In genomic region chr9:33331411-33331891, GRCh38 we compare ENCODE assay signal across 28 cellular contexts. TPM values are rescaled to one million over a fixed set of nuclear protein-coding genes. Genes with fewer than 3 reads are reported as not detected.
DNase-seq lines count a peak whose midpoint lies in the region; ATAC-seq, FAIRE-seq and TF ChIP-seq lines count a peak whose summit lies in the region.
"Had no signal": no experiment of that assay in that cellular context is flagged by ENCODE, and none has a peak within 500 bp of the region (broad histone marks: within the 10 kb centered on the region; RNA-seq: fewer than 3 reads in every experiment).

No MANE protein-coding gene starts in this region.

- no peaks in the 10 kb centered on the region for H3K27me3 ChIP-seq in GM23248 (replicated peaks; ENCODE audit: insufficient read depth)
- H3K27me3 ChIP-seq in small intestine (ENCODE audit: control insufficient read depth in 2 of 2, insufficient read depth in 2 of 2, low read length in 2 of 2), result no peaks in the 10 kb centered on the region
- H3K27me3 ChIP-seq: ascending aorta, heart right ventricle, MG63, upper lobe of left lung had no signal

- in situ Hi-C loops in GM23248 (cut with MboI), result no loop called here

- intact Hi-C loops in kidney (cut with DNase I), result no loop called here

- H2AFZ ChIP-seq in GM23248, result no peak overlapping the region

- H3K4me2 ChIP-seq in GM23248 (ENCODE audit: unreplicated experiment), result no peak overlapping the region

- no peaks in the 10 kb centered on the region for H4K20me1 ChIP-seq in GM23248 (ENCODE audit: insufficient read depth)

- no peaks in the 10 kb centered on the region for H3K4me1 Mint-ChIP-seq in stimulated activated memory B cell treated with anti-CD40 and anti-IgM and Interleukin-4, amounts not matched to agents 10 μg/mL and 1 μg/mL and 100 μg/mL, for 72 hours
- H3K4me1 Mint-ChIP-seq: CD14-positive monocyte; central memory CD8-positive, alpha-beta T cell; neural crest cell had no signal

- H3K27ac ChIP-seq in GM23248 (peak overlapping the region; percentile 17), VCaP (peak overlapping the region; percentile 97), kidney (ENCODE audit: low read depth in 2 of 2, low read length in 2 of 2) (no peak overlapping the region), small intestine (ENCODE audit: low read depth in 1 of 2, low read length in 1 of 2) (no peak overlapping the region)
- H3K27ac ChIP-seq: ascending aorta, heart right ventricle, upper lobe of left lung had no signal

- H3F3A ChIP-seq in GM23248 (ENCODE audit: insufficient read depth), result peaks cover 50% of the 10 kb centered on the region

- no peak overlapping the region for H3K27ac Mint-ChIP-seq in stimulated activated memory B cell treated with anti-CD40 and anti-IgM and Interleukin-4, amounts not matched to agents 10 μg/mL and 1 μg/mL and 100 μg/mL, for 72 hours
- H3K27ac Mint-ChIP-seq: activated naive CD8-positive, alpha-beta T cell treated with anti-CD3 and anti-CD28 coated beads, Interleukin-2, amount 10 ng/mL, durations not matched to agents 7 days and 5 days had no signal

- H3K36me3 Mint-ChIP-seq in stimulated activated memory B cell treated with anti-CD40 and anti-IgM and Interleukin-4, amounts not matched to agents 10 μg/mL and 1 μg/mL and 100 μg/mL, for 72 hours, result peaks cover 75% of the 10 kb centered on the region

- H3K9me3 Mint-ChIP-seq in stimulated activated memory B cell treated with anti-CD40 and anti-IgM and Interleukin-4, amounts not matched to agents 10 μg/mL and 1 μg/mL and 100 μg/mL, for 72 hours, result no peaks in the 10 kb centered on the region
- H3K9me3 Mint-ChIP-seq: activated naive CD8-positive, alpha-beta T cell treated with anti-CD3 and anti-CD28 coated beads, Interleukin-2, amount 10 ng/mL, durations not matched to agents 7 days and 5 days; central memory CD8-positive, alpha-beta T cell; neural crest cell had no signal

- 34 to 40% methylated on average over 3 of the region's 3 CpGs for WGBS in GM23248 (ENCODE audit: low coverage in 1 of 2, low lambda C conversion rate in 2 of 2, missing lambda C conversion rate in 2 of 2), 2 experiments
- WGBS in small intestine, 3 donors, result 75 to 84% (median 77%) methylated on average over 3 of the region's 3 CpGs

- H3K9me3 ChIP-seq in GM23248 (ENCODE audit: low read depth), result no peaks in the 10 kb centered on the region
- no peaks in the 10 kb centered on the region for H3K9me3 ChIP-seq in kidney (ENCODE audit: control insufficient read depth in 1 of 2, low read length in 2 of 2)
- no peaks in the 10 kb centered on the region for H3K9me3 ChIP-seq in small intestine (ENCODE audit: control insufficient read depth, low read depth)
- H3K9me3 ChIP-seq: ascending aorta, heart right ventricle, MG63, upper lobe of left lung had no signal

- H3K27me3 Mint-ChIP-seq in stimulated activated memory B cell treated with anti-CD40 and anti-IgM and Interleukin-4, amounts not matched to agents 10 μg/mL and 1 μg/mL and 100 μg/mL, for 72 hours, result no peaks in the 10 kb centered on the region
- H3K27me3 Mint-ChIP-seq: activated naive CD8-positive, alpha-beta T cell treated with anti-CD3 and anti-CD28 coated beads, Interleukin-2, amount 10 ng/mL, durations not matched to agents 7 days and 5 days; central memory CD8-positive, alpha-beta T cell had no signal

- H3K9me2 ChIP-seq in GM23248 (ENCODE audit: insufficient read depth), result no peaks in the 10 kb centered on the region

- no peak for TF ChIP-seq CTCF in AG10803 (conservative IDR thresholded peaks at IDR 0.05; ENCODE audit: low read length)
- no peak for TF ChIP-seq CTCF in VCaP (conservative IDR thresholded peaks at IDR 0.05)
- no peak for TF ChIP-seq CTCF in fibroblast of villous mesenchyme (IDR thresholded peaks at IDR 0.05; ENCODE audit: insufficient read depth, low read depth, low read length)
- no peak for TF ChIP-seq CTCF in kidney (IDR thresholded peaks at IDR 0.05; ENCODE audit: borderline replicate concordance, extremely low read depth, insufficient read depth)

- H3K4me1 ChIP-seq in GM23248 (ENCODE audit: insufficient read depth) (peaks cover 44% of the 10 kb centered on the region), kidney (ENCODE audit: control insufficient read depth in 1 of 2, insufficient read depth in 1 of 2, low read depth in 1 of 2, low read length in 2 of 2) (peaks cover 4 to 12% of the 10 kb centered on the region in 2 donors), small intestine (ENCODE audit: control insufficient read depth in 2 of 2, insufficient read depth in 1 of 2, low read depth in 1 of 2, low read length in 1 of 2) (peaks cover 3 to 9% of the 10 kb centered on the region in 2 donors)

- H3K36me3 ChIP-seq in GM23248 (ENCODE audit: low read depth) (peaks cover 30% of the 10 kb centered on the region), kidney (ENCODE audit: control insufficient read depth in 1 of 2, insufficient read depth in 2 of 2, low read length in 2 of 2) (peaks cover 8 to 12% of the 10 kb centered on the region in 2 donors), small intestine (ENCODE audit: control insufficient read depth in 2 of 2, insufficient read depth in 2 of 2, low read length in 2 of 2) (peaks cover 10 to 13% of the 10 kb centered on the region in 2 donors)

- DNase-seq in AG10803 (ENCODE audit: low read depth) (peak; percentile 22), GM23248 (peak; percentile 19), fibroblast of villous mesenchyme (ENCODE audit: low read depth) (peak; percentile 57), kidney (no peak), small intestine (no peak)
- DNase-seq: activated CD4-positive, alpha-beta T cell treated with anti-CD3 and anti-CD28 coated beads, Interleukin-2, amount 50 U/mL, for 1 hour; activated CD8-positive, alpha-beta memory T cell treated with anti-CD3 and anti-CD28 coated beads, Interleukin-2, amount 50 U/mL, for 48 hours; activated effector memory CD4-positive, alpha-beta T cell treated with Interleukin-2 at 50 U/mL for 16 hours; activated naive CD8-positive, alpha-beta T cell treated with anti-CD3 and anti-CD28 coated beads, Interleukin-2, amount 10 ng/mL, durations not matched to agents 7 days and 5 days; heart right ventricle; KG1; mammary epithelial cell; MG63; NCI-H1417 treated with DMSO at 0.1 percent for 48 hours; NCI-H82; right cardiac atrium; RPMI8226; stimulated activated CD4-positive, alpha-beta T cell treated with anti-CD3 and anti-CD28 coated beads, Interleukin-12 subunit alpha, Interleukin-12 subunit beta, amount 100 ng/mL, for 4 hours; stimulated activated CD4-positive, alpha-beta T cell treated with anti-CD3 and anti-CD28 coated beads, Interleukin-4, amount 100 ng/mL, for 1 hour; substantia nigra; upper lobe of left lung had no signal

- H3K9ac ChIP-seq in GM23248 (no peak overlapping the region), kidney (ENCODE audit: low read length in 2 of 2) (no peak overlapping the region)

- FAIRE-seq in kidney (lab: Jason Lieb, UNC), result no peak
- no peak for FAIRE-seq in small intestine (lab: Jason Lieb, UNC)

- H3K4me3 ChIP-seq in AG10803 (ENCODE audit: low read length) (no peak overlapping the region), GM23248 (no peak overlapping the region), fibroblast of villous mesenchyme (ENCODE audit: low read depth, low read length) (no peak overlapping the region), kidney (ENCODE audit: low read length in 2 of 2) (no peak overlapping the region), small intestine (ENCODE audit: low read depth in 1 of 2, low read length in 2 of 2) (no peak overlapping the region)
- H3K4me3 ChIP-seq: ascending aorta, heart right ventricle, MG63, upper lobe of left lung had no signal

- no peak for ATAC-seq in stimulated activated memory B cell treated with anti-CD40 and anti-IgM and Interleukin-4, amounts not matched to agents 10 μg/mL and 1 μg/mL and 100 μg/mL, for 72 hours
- ATAC-seq: HCT116, heart right ventricle, right cardiac atrium had no signal

- H3K4me3 Mint-ChIP-seq in stimulated activated memory B cell treated with anti-CD40 and anti-IgM and Interleukin-4, amounts not matched to agents 10 μg/mL and 1 μg/mL and 100 μg/mL, for 72 hours, result no peak overlapping the region
- H3K4me3 Mint-ChIP-seq: activated naive CD8-positive, alpha-beta T cell treated with anti-CD3 and anti-CD28 coated beads, Interleukin-2, amount 10 ng/mL, durations not matched to agents 7 days and 5 days; CD14-positive monocyte; central memory CD8-positive, alpha-beta T cell; neural crest cell had no signal

- H3K79me2 ChIP-seq in GM23248 (ENCODE audit: insufficient read depth), result 0 out of 2 replicates have a peak, but pooled peaks cover 10% of the 10 kb centered on the region

RNA-seq across cellular contexts. Expression of gene NFX1, which starts 41.1 kb away (rescaled TPM):
- 20.4 and 23.8 TPM in 2 replicates for total RNA-seq in GM23248 (2014; rRNA removed; shearing (Covaris generic))
- polyA plus RNA-seq in GM23248 (2016; fragmentation: Nextera tagmentation; extraction: Ambion mirVana) (27.8 and 28.1 TPM in 2 replicates), kidney (ENCODE audit: insufficient read depth, low read depth, low replicate concordance) (12.2 TPM), small intestine (10 to 100 TPM; 12.6 to 23.5 (median 20.8) TPM)
- total RNA-seq in fibroblast of villous mesenchyme (24.2 and 26.7 TPM in 2 replicates), kidney (46.3 TPM)

Comparison
In these comparisons a context has a peak if more than half of its experiments do, and no peak if none do; other contexts are left out.
1. DNase-seq: peak in AG10803 (single experiment), GM23248 (single experiment) and fibroblast of villous mesenchyme (single experiment); none in kidney (single experiment) and small intestine (single experiment).
2. H3K27ac ChIP-seq: peak in GM23248 (single experiment) and VCaP (single experiment); none in kidney (0 of 2) and small intestine (0 of 2).